ENCODE assay signal across 2 cellular contexts in genomic region chr1:112628516-112628915, GRCh38.
TF ChIP-seq lines count a peak whose summit lies in the region.

No MANE protein-coding gene starts in this region.

TF ChIP-seq in GM12878, 131 proteins besides CTCF, POLR2A, EP300 and RAD21:
- peak; percentile 27; the same call in 1 of the 3 replicates for TF ChIP-seq POU2F2 (IDR thresholded peaks at IDR 0.05; ENCODE audit: borderline replicate concordance, low read depth, low read length)
- TF ChIP-seq SKIL (IDR thresholded peaks at IDR 0.05; ENCODE audit: low read depth, poor library complexity, severe bottlenecking): no peak

TF ChIP-seq in HepG2, 621 proteins besides CTCF, POLR2A, EP300 and RAD21:
- TF ChIP-seq NONO (IDR thresholded peaks at IDR 0.05) (no peak), NONO (CRISPR knock-in tag; conservative IDR thresholded peaks at IDR 0.05) (no peak), ZNF768 (CRISPR knock-in tag; IDR thresholded peaks at IDR 0.05) (no peak), MEIS2 (CRISPR knock-in tag; IDR thresholded peaks at IDR 0.05) (no peak), MED13 (CRISPR knock-in tag; IDR thresholded peaks at IDR 0.05) (no peak), ZHX1 (CRISPR knock-in tag; IDR thresholded peaks at IDR 0.05; ENCODE audit: low read depth) (no peak), TRAFD1 (CRISPR knock-in tag; IDR thresholded peaks at IDR 0.05; ENCODE audit: borderline replicate concordance) (no peak), DMTF1 (CRISPR knock-in tag; IDR thresholded peaks at IDR 0.05) (no peak), HES4 (CRISPR knock-in tag; IDR thresholded peaks at IDR 0.05; ENCODE audit: borderline replicate concordance) (no peak), ATF6 (CRISPR knock-in tag; conservative IDR thresholded peaks at IDR 0.05) (no peak), ZBTB1 (CRISPR knock-in tag; IDR thresholded peaks at IDR 0.05; ENCODE audit: borderline replicate concordance) (no peak), ZNF883 (CRISPR knock-in tag; IDR thresholded peaks at IDR 0.05; ENCODE audit: not compliant biosample characterization) (no peak), ZNF556 (CRISPR knock-in tag; IDR thresholded peaks at IDR 0.05; ENCODE audit: borderline replicate concordance) (no peak), FLYWCH1 (CRISPR knock-in tag; IDR thresholded peaks at IDR 0.05) (no peak), SIN3A (IDR thresholded peaks at IDR 0.05; ENCODE audit: borderline replicate concordance, low read depth, low read length) (no peak), XBP1 (CRISPR knock-in tag; IDR thresholded peaks at IDR 0.05) (no peak), PTBP1 (IDR thresholded peaks at IDR 0.05; ENCODE audit: low read depth, low read length, poor library complexity, severe bottlenecking) (no peak)
TF ChIP-seq in HepG2: peak in this region for 0.
